21 cellular contexts compared by ENCODE assay signal in genomic region chr11:131099013-131099412, GRCh38.
DNase-seq lines count a peak whose midpoint lies in the region; ATAC-seq, FAIRE-seq and TF ChIP-seq lines count a peak whose summit lies in the region.
"Had no signal": no experiment of that assay in that cellular context is flagged by ENCODE, and none has a peak within 500 bp of the region (broad histone marks: within the 10 kb centered on the region; RNA-seq: fewer than 3 reads in every experiment).

No MANE protein-coding gene starts in this region.

- 60% methylated on average over 1 of the region's 6 CpGs; no CpG with 5 or more reads in 1 of the 2 experiments for WGBS in IMR-90 (ENCODE audit: extremely low coverage in 2 of 2, insufficient read length in 1 of 2), 2 experiments

- peak overlapping the region; percentile 79 to 94 for H4K8ac ChIP-seq in IMR-90 (ENCODE audit: low read depth in 2 of 2, low read length in 2 of 2)

- H3K9ac ChIP-seq in IMR-90 (ENCODE audit: low read depth, low read length), result no peak overlapping the region
- H3K9ac ChIP-seq in keratinocyte (ENCODE audit: control insufficient read depth, extremely low read depth, insufficient read depth, low read length), result no peak overlapping the region

- H3K56ac ChIP-seq in IMR-90 (ENCODE audit: extremely low read depth, insufficient read depth, low read length), result peak overlapping the region; percentile 51; the same call in 1 of the 2 replicates

- H4K5ac ChIP-seq in IMR-90 (ENCODE audit: low read depth, low read length), result peak overlapping the region; percentile 96

- peak overlapping the region; percentile 80 for H2AFZ ChIP-seq in IMR-90 (replicated peaks; ENCODE audit: low read length, poor library complexity)
- H2AFZ ChIP-seq in keratinocyte (ENCODE audit: control insufficient read depth, low read length), result no peak overlapping the region

- peak; percentile 77 for ATAC-seq in IMR-90 (ENCODE audit: low read depth)
- ATAC-seq in left colon, result no peak

- peak overlapping the region; percentile 99; the same call in 1 of the 2 replicates for H3K18ac ChIP-seq in IMR-90 (ENCODE audit: low read depth, low read length)

- peak overlapping the region; percentile 96 for H2BK5ac ChIP-seq in IMR-90 (ENCODE audit: low read depth, low read length, poor library complexity, severe bottlenecking)

- H3K14ac ChIP-seq in IMR-90 (replicated peaks; ENCODE audit: low read depth, low read length), result peak overlapping the region; percentile 92

- H3K27ac ChIP-seq in IMR-90 (ENCODE audit: insufficient read depth, low read length) (peak overlapping the region; percentile 30), keratinocyte (ENCODE audit: control insufficient read depth, insufficient read depth, low read length) (no peak overlapping the region)
- H3K27ac ChIP-seq: SJCRH30, skin epidermis, vagina, WERI-Rb-1 had no signal

- POLR2A ChIA-PET in IMR-90 (lab: Charles Lee; ENCODE audit: unreplicated experiment), result no interaction called here

- H2BK15ac ChIP-seq in IMR-90 (ENCODE audit: low read depth, low read length), result peak overlapping the region; percentile 83; the same call in 2 of the 3 replicates

- no peaks in the 10 kb centered on the region for H3K79me2 ChIP-seq in keratinocyte (ENCODE audit: control insufficient read depth, insufficient read depth, low read length)

- BruUV-seq in IMR-90 (replicated peaks; lab: Mats Ljungman, UMichigan), result no TSS peak

- H4K20me1 ChIP-seq in IMR-90 (ENCODE audit: insufficient read depth, low read length), result no peaks in the 10 kb centered on the region
- H4K20me1 ChIP-seq in keratinocyte (ENCODE audit: control insufficient read depth, extremely low read depth, insufficient read depth, low read length), result no peaks in the 10 kb centered on the region

- CTCF ChIA-PET in IMR-90 (lab: Yijun Ruan, JAX), result no interaction called here

- no peak for TF ChIP-seq CTCF in AG10803 (conservative IDR thresholded peaks at IDR 0.05; ENCODE audit: low read length)
- TF ChIP-seq CTCF in IMR-90 (conservative IDR thresholded peaks at IDR 0.05; ENCODE audit: low read depth, low read length), result no peak
- no peak for TF ChIP-seq CTCF in epithelial cell of esophagus (IDR thresholded peaks at IDR 0.05; ENCODE audit: insufficient read depth, low read depth, low read length, missing control alignments)
- no peak for TF ChIP-seq CTCF in keratinocyte (optimal IDR thresholded peaks at IDR 0.05 in 1 of 3, IDR thresholded peaks at IDR 0.05 in 1 of 3, conservative IDR thresholded peaks at IDR 0.05 in 1 of 3; ENCODE audit: extremely low read depth in 1 of 3, insufficient read depth in 2 of 3, low read length in 3 of 3)

- in situ Hi-C loops in IMR-90 (cut with MboI; ENCODE audit: low sequenced_read_pairs), result no loop called here

- H2BK120ac ChIP-seq in IMR-90 (ENCODE audit: low read depth, low read length), result peak overlapping the region; percentile 97

- H3K4me1 ChIP-seq in IMR-90 (ENCODE audit: control insufficient read depth, insufficient read depth, low read length) (peaks cover 11% of the 10 kb centered on the region), keratinocyte (ENCODE audit: control insufficient read depth, extremely low read depth, insufficient read depth, low read length) (peaks cover 4% of the 10 kb centered on the region)
- H3K4me1 ChIP-seq: SJCRH30, vagina had no signal

- peak overlapping the region; percentile 77 for H2AK9ac ChIP-seq in IMR-90 (replicated peaks; ENCODE audit: low read depth, low read length, poor library complexity)

- dilution Hi-C loops in IMR-90 (cut with HindIII; ENCODE audit: low sequenced_read_pairs, unreplicated experiment) (no loop called here), keratinocyte (cut with MboI; ENCODE audit: extremely low pct_ligation_motif_present, low sequenced_read_pairs) (no loop called here)

- peak overlapping the region; percentile 76; the same call in 1 of the 2 replicates for H3K23ac ChIP-seq in IMR-90 (ENCODE audit: low read depth, low read length)

- H3K9me3 ChIP-seq in IMR-90 (ENCODE audit: control insufficient read depth, insufficient read depth, low read length) (no peaks in the 10 kb centered on the region), keratinocyte (ENCODE audit: control insufficient read depth, low read depth, low read length) (no peaks in the 10 kb centered on the region)
- H3K9me3 ChIP-seq: SJCRH30, vagina had no signal

- H2BK20ac ChIP-seq in IMR-90 (ENCODE audit: low read depth, low read length), result peak overlapping the region; percentile 99

- H3K9me1 ChIP-seq in IMR-90 (ENCODE audit: insufficient read depth, low read length), result peaks cover 20% of the 10 kb centered on the region
- no peaks in the 10 kb centered on the region for H3K9me1 ChIP-seq in keratinocyte (ENCODE audit: control insufficient read depth, extremely low read depth, insufficient read depth, low read length)

- H3K27me3 ChIP-seq in IMR-90 (ENCODE audit: control insufficient read depth, insufficient read depth, low read length), result no peaks in the 10 kb centered on the region
- no peaks in the 10 kb centered on the region for H3K27me3 ChIP-seq in keratinocyte (ENCODE audit: control insufficient read depth, extremely low read depth, insufficient read depth, low read length)
- H3K27me3 ChIP-seq: SJCRH30, vagina had no signal

- H3K4me3 ChIP-seq in AG10803 (ENCODE audit: low read length), result no peak overlapping the region
- no peak overlapping the region for H3K4me3 ChIP-seq in IMR-90 (ENCODE audit: insufficient read depth, low read depth, low read length)
- no peak overlapping the region for H3K4me3 ChIP-seq in epithelial cell of esophagus (ENCODE audit: low read length)
- no peak overlapping the region for H3K4me3 ChIP-seq in keratinocyte (ENCODE audit: control insufficient read depth in 2 of 3, extremely low read depth in 1 of 3, insufficient read depth in 2 of 3, low read depth in 1 of 3, low read length in 3 of 3)
- H3K4me3 ChIP-seq: SJCRH30, skin epidermis, vagina had no signal

- DNase-seq in AG10803 (ENCODE audit: low read depth) (peak; percentile 72), IMR-90 (peak; percentile 77), epithelial cell of esophagus (ENCODE audit: low read depth) (peak; percentile 75), keratinocyte (ENCODE audit: low read depth, low spot score) (no peak), C1 segment of cervical spinal cord (lab: John Stamatoyannopoulos, UW) (no peak), NCI-H2081 treated with DMSO at 0.1 percent for 48 hours (lab: John Stamatoyannopoulos, UW) (no peak), left colon (no peak), NCI-H345 treated with DMSO at 0.1 percent for 48 hours (lab: John Stamatoyannopoulos, UW; ENCODE audit: unreplicated experiment) (no peak)
- DNase-seq: activated CD4-positive, alpha-beta T cell treated with anti-CD3 and anti-CD28 coated beads, Interleukin-2, amount 50 U/mL, for 4 hours; activated gamma-delta T cell treated with Interleukin-2 at 50 U/mL for 16 hours; CD8-positive, alpha-beta memory T cell; Karpas-422; NCI-H1092 treated with DMSO at 0.1 percent for 48 hours; NCI-H2171; NCI-H774; SJCRH30; stimulated activated CD4-positive, alpha-beta T cell treated with anti-CD3 and anti-CD28 coated beads, Interleukin-4, amount 100 ng/mL, for 1 hour; T-helper 2 cell; WERI-Rb-1 had no signal

- peak overlapping the region; percentile 87 for H2AK5ac ChIP-seq in IMR-90 (ENCODE audit: low read depth, low read length)

- H3K79me1 ChIP-seq in IMR-90 (ENCODE audit: low read depth in 1 of 2, low read length in 2 of 2), result no peaks in the 10 kb centered on the region

- H3K36me3 ChIP-seq in IMR-90 (ENCODE audit: control insufficient read depth, insufficient read depth, low read length) (no peaks in the 10 kb centered on the region), keratinocyte (ENCODE audit: control insufficient read depth in 2 of 2, extremely low read depth in 1 of 2, insufficient read depth in 2 of 2, low read length in 2 of 2) (no peaks in the 10 kb centered on the region)
- H3K36me3 ChIP-seq: SJCRH30, vagina, WERI-Rb-1 had no signal

- peak; percentile 39 for FAIRE-seq in keratinocyte (lab: Jason Lieb, UNC)

- H3K4ac ChIP-seq in IMR-90 (ENCODE audit: low read depth, low read length), result peak overlapping the region; percentile 92

- no peak for TF ChIP-seq RAD21 in IMR-90 (IDR thresholded peaks at IDR 0.05; ENCODE audit: low read length)

- TF ChIP-seq POLR2A in IMR-90 (IDR thresholded peaks at IDR 0.05; ENCODE audit: low read depth, low read length), result no peak

- H3K4me2 ChIP-seq in IMR-90 (ENCODE audit: low read depth, low read length) (peak overlapping the region; percentile 78), keratinocyte (ENCODE audit: control insufficient read depth, extremely low read depth, insufficient read depth, low read depth, low read length) (no peak overlapping the region)

- intact Hi-C loops in IMR-90 (cut with micrococcal nuclease), result no loop called here
- intact Hi-C loops in left colon (cut with DNase I, micrococcal nuclease), result no loop called here

- peak overlapping the region; percentile 94 for H4K91ac ChIP-seq in IMR-90 (ENCODE audit: insufficient read depth, low read depth, low read length)

TF ChIP-seq in IMR-90, 13 proteins besides CTCF, POLR2A, EP300 and RAD21:
- TF ChIP-seq BHLHE40 (IDR thresholded peaks at IDR 0.05; ENCODE audit: low read depth, low read length), result no peak
- TF ChIP-seq RCOR1 (IDR thresholded peaks at IDR 0.05; ENCODE audit: insufficient replicate concordance, low read length), result peak; percentile 53
- peak; percentile 34; the same call in 1 of the 2 replicates for TF ChIP-seq FOS (IDR thresholded peaks at IDR 0.05; ENCODE audit: low read depth, low read length)
- no peak for TF ChIP-seq ELK1 (IDR thresholded peaks at IDR 0.05; ENCODE audit: borderline replicate concordance, low read depth, low read length)
- TF ChIP-seq SMC3 (IDR thresholded peaks at IDR 0.05; ENCODE audit: low read depth, low read length), result no peak
- TF ChIP-seq NFE2L2 (IDR thresholded peaks at IDR 0.05; ENCODE audit: low read depth, low read length), result no peak
- no peak for TF ChIP-seq RFX5 (IDR thresholded peaks at IDR 0.05; ENCODE audit: low read depth, low read length)
- TF ChIP-seq MAFK (IDR thresholded peaks at IDR 0.05; ENCODE audit: low read depth, low read length), result no peak

Comparison
In these comparisons a context has a peak if more than half of its experiments do, and no peak if none do; other contexts are left out.
1. DNase-seq: peak in AG10803 (single experiment), IMR-90 (single experiment) and epithelial cell of esophagus (single experiment); none in keratinocyte (single experiment), C1 segment of cervical spinal cord (0 of 14), NCI-H2081 treated with DMSO at 0.1 percent for 48 hours (single experiment), left colon (0 of 2) and NCI-H345 treated with DMSO at 0.1 percent for 48 hours (single experiment).